6 cellular contexts compared by ENCODE assay signal in genomic region chr17:42120161-42121065, GRCh38. TPM values are rescaled to one million over a fixed set of nuclear protein-coding genes. Genes with fewer than 3 reads are reported as not detected.
DNase-seq lines count a peak whose midpoint lies in the region; ATAC-seq and TF ChIP-seq lines count a peak whose summit lies in the region.

No MANE protein-coding gene starts in this region.

- no peak overlapping the region for H3K27ac ChIP-seq in skeletal muscle tissue (ENCODE audit: low read depth, low read length)

- no peak overlapping the region for H3K27ac Mint-ChIP-seq in IgD-negative memory B cell
- no peak overlapping the region for H3K27ac Mint-ChIP-seq in effector memory CD8-positive, alpha-beta T cell

- H3K9me3 ChIP-seq in skeletal muscle tissue (ENCODE audit: control insufficient read depth in 3 of 3, low read length in 3 of 3): no peaks in the 10 kb centered on the region

- DNase-seq in AG10803 (ENCODE audit: low read depth) (no peak), kidney glomerular epithelial cell (lab: John Stamatoyannopoulos, UW) (no peak), glomerular visceral epithelial cell (ENCODE audit: extremely low spot score) (no peak)
- no peak for DNase-seq in effector memory CD8-positive, alpha-beta T cell

- H3K27me3 ChIP-seq in skeletal muscle tissue (ENCODE audit: control insufficient read depth in 3 of 3, insufficient read depth in 3 of 3, low read length in 3 of 3): no peaks in the 10 kb centered on the region

- no peaks in the 10 kb centered on the region for H3K9me3 Mint-ChIP-seq in IgD-negative memory B cell
- H3K9me3 Mint-ChIP-seq in effector memory CD8-positive, alpha-beta T cell: no peaks in the 10 kb centered on the region

- H3K4me3 ChIP-seq in AG10803 (ENCODE audit: low read length) (peak overlapping the region; percentile 59), skeletal muscle tissue (ENCODE audit: low read length in 3 of 3) (peak overlapping the region; percentile 59 to 71 (median 66))

- TF ChIP-seq CTCF in AG10803 (conservative IDR thresholded peaks at IDR 0.05; ENCODE audit: low read length): no peak

- H3K36me3 ChIP-seq in skeletal muscle tissue (ENCODE audit: control insufficient read depth in 3 of 3, insufficient read depth in 3 of 3, low read length in 3 of 3): peaks cover 33 to 41% (median 37%) of the 10 kb centered on the region in 3 donors

- H3K9ac ChIP-seq in skeletal muscle tissue (ENCODE audit: low read depth in 1 of 3, low read length in 3 of 3): peak overlapping the region; percentile 23 to 54 (median 27)

- H3K4me1 Mint-ChIP-seq in IgD-negative memory B cell: peaks cover 18 to 22% (median 19%) of the 10 kb centered on the region in 3 donors
- peaks cover 16 to 23% of the 10 kb centered on the region in 2 donors for H3K4me1 Mint-ChIP-seq in effector memory CD8-positive, alpha-beta T cell (ENCODE audit: low read depth in 2 of 2)

- no peaks in the 10 kb centered on the region for H3K27me3 Mint-ChIP-seq in IgD-negative memory B cell
- H3K27me3 Mint-ChIP-seq in effector memory CD8-positive, alpha-beta T cell: no peaks in the 10 kb centered on the region

- H3K36me3 Mint-ChIP-seq in IgD-negative memory B cell: no peaks in the 10 kb centered on the region
- H3K36me3 Mint-ChIP-seq in effector memory CD8-positive, alpha-beta T cell (ENCODE audit: insufficient read depth): peaks cover 33% of the 10 kb centered on the region

- peaks cover 19 to 29% (median 22%) of the 10 kb centered on the region in 3 donors for H3K4me1 ChIP-seq in skeletal muscle tissue (ENCODE audit: control insufficient read depth in 3 of 3, insufficient read depth in 3 of 3, low read length in 3 of 3)

- H3K4me3 Mint-ChIP-seq in IgD-negative memory B cell: peak overlapping the region; percentile 68 to 90 (median 80)
- peak overlapping the region; percentile 66 to 72 for H3K4me3 Mint-ChIP-seq in effector memory CD8-positive, alpha-beta T cell

- peak; percentile 3 for ATAC-seq in effector memory CD8-positive, alpha-beta T cell (replicated peaks)

RNA-seq across cellular contexts. Expression of gene KAT2A, which starts 0.8 kb away (rescaled TPM):
- polyA plus RNA-seq in IgD-negative memory B cell: 26.7 TPM
- 8.9 TPM for total RNA-seq in skeletal muscle tissue

RNA-seq across cellular contexts. Expression of gene HSPB9, which starts 2.2 kb away (rescaled TPM):
- polyA plus RNA-seq in IgD-negative memory B cell: 0.15 TPM
- total RNA-seq in skeletal muscle tissue: not detected

RNA-seq across cellular contexts. Expression of gene DHX58, which starts 7.9 kb away (rescaled TPM):
- 13.3 TPM for polyA plus RNA-seq in IgD-negative memory B cell
- 3.7 TPM for total RNA-seq in skeletal muscle tissue

RNA-seq across cellular contexts. Expression of gene ZNF385C, which starts 22.1 kb away (rescaled TPM):
- 0.09 TPM for polyA plus RNA-seq in IgD-negative memory B cell
- 0.52 TPM for total RNA-seq in skeletal muscle tissue

RNA-seq across cellular contexts. Expression of gene RAB5C, which starts 34.4 kb away (rescaled TPM):
- 86.8 TPM for polyA plus RNA-seq in IgD-negative memory B cell
- total RNA-seq in skeletal muscle tissue: 19.8 TPM
